ENCODE assay signal across 1 cellular context in genomic region chr17:38449364-38449763, GRCh38.
TF ChIP-seq lines count a peak whose summit lies in the region.

No MANE protein-coding gene starts in this region.

TF ChIP-seq in HEK293, 187 proteins besides CTCF, POLR2A, EP300 and RAD21 (continued from another document):
- no peak for TF ChIP-seq REST (tag by site-specific recombination; IDR thresholded peaks at IDR 0.05)
